8 cellular contexts compared by ENCODE assay signal in the genomic region with DNA sequence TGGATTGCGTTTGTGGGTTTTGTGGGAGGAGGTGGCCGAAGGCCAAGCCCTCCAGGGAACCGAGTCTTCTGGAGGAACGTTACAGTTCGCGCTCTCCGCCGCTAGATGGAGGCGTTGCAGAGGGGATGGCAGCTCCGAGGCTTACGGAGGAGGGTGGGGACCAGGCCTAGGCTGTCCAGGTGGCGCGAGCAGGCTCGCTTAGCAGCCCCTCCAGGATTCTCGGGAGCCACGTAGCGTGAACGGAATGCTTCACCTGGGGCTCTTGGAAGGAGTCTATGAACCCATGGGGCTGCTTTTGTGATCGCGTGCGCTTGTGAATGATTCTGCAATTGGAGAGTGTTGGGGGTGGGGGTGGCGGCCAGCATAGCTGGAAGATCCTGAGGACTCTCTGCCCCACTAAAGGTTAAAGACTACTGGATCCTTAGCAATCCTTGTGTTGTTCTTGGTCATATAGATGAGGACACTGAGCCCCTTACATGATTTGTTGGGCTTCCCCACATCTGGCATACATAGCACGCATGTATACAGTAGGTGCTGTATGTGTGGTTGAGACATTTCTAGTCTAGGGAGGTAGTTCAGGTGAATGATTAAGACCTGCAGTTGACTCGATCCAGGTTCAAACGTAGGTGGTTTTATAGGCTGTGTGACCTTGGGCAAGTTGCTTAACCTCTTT. TPM values are rescaled to one million over a fixed set of nuclear protein-coding genes. Genes with fewer than 3 reads are reported as not detected.
A peak's percentile ranks its signal among the peaks of the same experiment; 100 is the strongest.
DNase-seq lines count a peak whose midpoint lies in the region; ATAC-seq, FAIRE-seq and TF ChIP-seq lines count a peak whose summit lies in the region.

No MANE protein-coding gene starts in this region.

- no peak overlapping the region for H3K4me3 Mint-ChIP-seq in Calu3 (ENCODE audit: low read depth, unreplicated experiment)

- H3K4me3 ChIP-seq in pancreas (no peak overlapping the region), aorta (ENCODE audit: low read length in 2 of 2) (no peak overlapping the region)

- intact Hi-C loops in Calu3 (cut with micrococcal nuclease; ENCODE audit: unreplicated experiment) (loop anchor here (1.0 to 10.0 kb wide), 4 partner anchors 90 to 412 kb away; no protein-coding TSS in a partner anchor), pancreas (cut with DNase I) (loop anchor here in 1 of 3 donors (10.0 kb wide), 1 partner anchor 414 kb away; the partner anchor contains the start of gene CFAP20DC), aorta (cut with DNase I) (no loop called here)

- peak; percentile 76 for TF ChIP-seq CTCF in Calu3 (IDR thresholded peaks at IDR 0.05; ENCODE audit: unreplicated experiment)
- peak; percentile 70 to 83 (median 78) for TF ChIP-seq CTCF in pancreas (IDR thresholded peaks at IDR 0.05)

- 15 to 17% methylated on average over 25 of the region's 25 CpGs for WGBS in pancreas, 2 donors
- WGBS in aorta, 2 donors = 21 to 23% methylated on average over 25 of the region's 25 CpGs

- H3K9me3 ChIP-seq in pancreas = no peaks in the 10 kb centered on the region
- no peaks in the 10 kb centered on the region for H3K9me3 ChIP-seq in aorta (ENCODE audit: control insufficient read depth, low read length)

- no TSS peak for BruUV-seq in Calu3 (replicated peaks; lab: Mats Ljungman, UMichigan)

- H3K27ac ChIP-seq in pancreas = no peak overlapping the region
- no peak overlapping the region for H3K27ac ChIP-seq in aorta (ENCODE audit: low read depth in 1 of 2, low read length in 2 of 2)

- H3K27ac Mint-ChIP-seq in Calu3 (ENCODE audit: unreplicated experiment) = no peak overlapping the region

- peak; percentile 93 for ATAC-seq in GM19467 (IDR thresholded peaks at IDR 0.05; ENCODE audit: unreplicated experiment)
- ATAC-seq in pancreas = peak; percentile 87 to 99 (median 97)
- ATAC-seq in aorta (ENCODE audit: low FRiP score) = peak; percentile 72

- no peak for FAIRE-seq in pancreas (lab: Jason Lieb, UNC)

- H3K27me3 Mint-ChIP-seq in Calu3 (ENCODE audit: unreplicated experiment) = peaks cover 7% of the 10 kb centered on the region

- H3K36me3 Mint-ChIP-seq in Calu3 (ENCODE audit: insufficient read depth, unreplicated experiment) = no peaks in the 10 kb centered on the region

- H3K4me1 Mint-ChIP-seq in Calu3 (ENCODE audit: low read depth, unreplicated experiment) = peaks cover 7% of the 10 kb centered on the region

- H3K4me1 ChIP-seq in pancreas (no peaks in the 10 kb centered on the region), aorta (ENCODE audit: control insufficient read depth in 1 of 2, insufficient read depth in 2 of 2, low read length in 2 of 2) (no peaks in the 10 kb centered on the region)

- no peaks in the 10 kb centered on the region for H3K36me3 ChIP-seq in pancreas
- no peaks in the 10 kb centered on the region for H3K36me3 ChIP-seq in aorta (ENCODE audit: control insufficient read depth in 1 of 2, insufficient read depth in 2 of 2, low read length in 1 of 2)

- no peaks in the 10 kb centered on the region for H3K9me3 Mint-ChIP-seq in Calu3 (ENCODE audit: low read depth, unreplicated experiment)

- CTCF ChIA-PET in Calu3 (lab: Charles Lee) = interaction anchor here (0.6 to 2.1 kb wide), 7 partner anchors 11 to 462 kb away, joined by 3 to 13 read pairs (median 4); partner anchors contain the start of genes HTD2 and RPP14

- DNase-seq in Calu3 (peak; percentile 84), HT-29 (ENCODE audit: low spot score) (peak; percentile 75), RPMI7951 (ENCODE audit: low read depth) (peak; percentile 74), globus pallidus (ENCODE audit: low spot score) (peak; percentile 43), pancreas (peak; percentile 62 to 90 (median 78)), aorta (peak; percentile 75 to 90)
- peak; percentile 77 for DNase-seq in activated effector memory CD4-positive, alpha-beta T cell treated with anti-CD3 and anti-CD28 coated beads, Interleukin-2, amount 50 U/mL, for 16 hours

- H3K27me3 ChIP-seq in pancreas (no peaks in the 10 kb centered on the region), aorta (ENCODE audit: control insufficient read depth in 1 of 2, insufficient read depth in 2 of 2, low read length in 1 of 2) (no peaks in the 10 kb centered on the region)

RNA-seq across cellular contexts. Expression of gene FAM3D, which starts 25.7 kb away (rescaled TPM):
- 3.0 and 3.8 TPM in 2 replicates for total RNA-seq in Calu3 (2022)
- total RNA-seq in HT-29 (2014; rRNA removed; shearing (Covaris generic)) = 50.2 and 58.0 TPM in 2 replicates
- total RNA-seq in RPMI7951 (2014; rRNA removed; shearing (Covaris generic)) = not detected in 2 replicates
- total RNA-seq in pancreas = under 1 TPM; 0.32 to 0.73 (median 0.58) TPM
- polyA plus RNA-seq in pancreas = 1 to 10 TPM in 1 of 2 donors, under 1 TPM in 1; 0.68 to 2.1 TPM
- total RNA-seq in aorta = not detected
- 1 to 10 TPM in 1 of 2 donors, under 1 TPM in 1; 0.54 to 8.8 TPM for polyA plus RNA-seq in aorta

Comparison
In these comparisons a context has a peak if more than half of its experiments do, and no peak if none do; other contexts are left out.
1. RNA of gene FAM3D, which starts 25.7 kb away (total RNA-seq): 50.2 to 58.0 TPM in HT-29; 3.0 to 3.8 TPM in Calu3, 0.32 to 0.73 TPM in pancreas, not detected in aorta and not detected in RPMI7951; every median in the first group is over 10 times any median in the second.
2. Peak in every context shown above with its lines, with median percentiles within 50 percentile points of each other: DNase-seq and ATAC-seq.